22 cellular contexts compared by ENCODE assay signal in genomic region chr4:158099686-158100085, GRCh38.
"Had no signal": no experiment of that assay in that cellular context is flagged by ENCODE, and none has a peak within 500 bp of the region (broad histone marks: within the 10 kb centered on the region; RNA-seq: fewer than 3 reads in every experiment).

No MANE protein-coding gene starts in this region.

- H3K4me2 ChIP-seq: hepatocyte had no signal

- H3K4me3 ChIP-seq: hepatocyte, lung, pancreas, spleen had no signal

- H3K9me3 ChIP-seq: pancreas, spleen had no signal

- H3K36me3 Mint-ChIP-seq: naive thymus-derived CD4-positive, alpha-beta T cell; stimulated activated naive B cell treated with anti-CD40 and anti-IgM and Interleukin-4, amounts not matched to agents 10 μg/mL and 1 μg/mL and 100 μg/mL, for 72 hours; type B pancreatic cell had no signal

- ATAC-seq: effector memory CD8-positive, alpha-beta T cell; foreskin keratinocyte; left colon; left ventricle myocardium superior; naive thymus-derived CD4-positive, alpha-beta T cell; pancreas; right cardiac atrium; stimulated activated naive B cell treated with anti-CD40 and anti-IgM and Interleukin-4, amounts not matched to agents 10 μg/mL and 1 μg/mL and 100 μg/mL, for 72 hours had no signal

- H3K4me3 Mint-ChIP-seq: effector memory CD8-positive, alpha-beta T cell; naive thymus-derived CD4-positive, alpha-beta T cell; nephron progenitor cell; stimulated activated naive B cell treated with anti-CD40 and anti-IgM and Interleukin-4, amounts not matched to agents 10 μg/mL and 1 μg/mL and 100 μg/mL, for 72 hours; type B pancreatic cell had no signal

- H3K9me3 Mint-ChIP-seq: nephron progenitor cell; stimulated activated naive B cell treated with anti-CD40 and anti-IgM and Interleukin-4, amounts not matched to agents 10 μg/mL and 1 μg/mL and 100 μg/mL, for 72 hours; type B pancreatic cell had no signal

- H3K4me1 ChIP-seq: spleen had no signal

- H3K4me1 Mint-ChIP-seq: nephron progenitor cell; stimulated activated naive B cell treated with anti-CD40 and anti-IgM and Interleukin-4, amounts not matched to agents 10 μg/mL and 1 μg/mL and 100 μg/mL, for 72 hours had no signal

- H2AFZ ChIP-seq: hepatocyte had no signal

- H3K27me3 Mint-ChIP-seq: effector memory CD8-positive, alpha-beta T cell; progenitor cell of endocrine pancreas; stimulated activated naive B cell treated with anti-CD40 and anti-IgM and Interleukin-4, amounts not matched to agents 10 μg/mL and 1 μg/mL and 100 μg/mL, for 72 hours; type B pancreatic cell had no signal

- FAIRE-seq: pancreas, urothelium cell line had no signal

- H3K27me3 ChIP-seq: foreskin keratinocyte, hepatocyte, pancreas, spleen had no signal

- H3K27ac ChIP-seq: foreskin keratinocyte, hepatocyte, pancreas, spleen had no signal

- H3K79me2 ChIP-seq: hepatocyte had no signal

- DNase-seq: effector memory CD8-positive, alpha-beta T cell; erythroblast; foreskin keratinocyte; head of caudate nucleus; left colon; left ventricle myocardium superior; mesendoderm; naive thymus-derived CD4-positive, alpha-beta T cell; nephron progenitor cell; nucleus accumbens; pancreas; right cardiac atrium; spleen; stimulated activated CD4-positive, alpha-beta T cell treated with anti-CD3 and anti-CD28 coated beads, Interleukin-15, amount 100 ng/mL, for 24 hours; stimulated activated CD4-positive, alpha-beta T cell treated with anti-CD3 and anti-CD28 coated beads, Interleukin-1b, Interleukin-23, amount 100 ng/mL, for 48 hours; stimulated activated CD4-positive, alpha-beta T cell treated with anti-CD3 and anti-CD28 coated beads, Interleukin-4, amount 100 ng/mL, for 4 hours; stimulated activated naive B cell treated with anti-CD40 and anti-IgM and Interleukin-4, amounts not matched to agents 10 μg/mL and 1 μg/mL and 100 μg/mL, for 72 hours had no signal

- H3K27ac Mint-ChIP-seq: effector memory CD8-positive, alpha-beta T cell; naive thymus-derived CD4-positive, alpha-beta T cell; progenitor cell of endocrine pancreas; stimulated activated naive B cell treated with anti-CD40 and anti-IgM and Interleukin-4, amounts not matched to agents 10 μg/mL and 1 μg/mL and 100 μg/mL, for 72 hours; type B pancreatic cell had no signal

- H3K36me3 ChIP-seq: pancreas, spleen had no signal
